ENCODE assay signal across 10 cellular contexts in the genomic region with DNA sequence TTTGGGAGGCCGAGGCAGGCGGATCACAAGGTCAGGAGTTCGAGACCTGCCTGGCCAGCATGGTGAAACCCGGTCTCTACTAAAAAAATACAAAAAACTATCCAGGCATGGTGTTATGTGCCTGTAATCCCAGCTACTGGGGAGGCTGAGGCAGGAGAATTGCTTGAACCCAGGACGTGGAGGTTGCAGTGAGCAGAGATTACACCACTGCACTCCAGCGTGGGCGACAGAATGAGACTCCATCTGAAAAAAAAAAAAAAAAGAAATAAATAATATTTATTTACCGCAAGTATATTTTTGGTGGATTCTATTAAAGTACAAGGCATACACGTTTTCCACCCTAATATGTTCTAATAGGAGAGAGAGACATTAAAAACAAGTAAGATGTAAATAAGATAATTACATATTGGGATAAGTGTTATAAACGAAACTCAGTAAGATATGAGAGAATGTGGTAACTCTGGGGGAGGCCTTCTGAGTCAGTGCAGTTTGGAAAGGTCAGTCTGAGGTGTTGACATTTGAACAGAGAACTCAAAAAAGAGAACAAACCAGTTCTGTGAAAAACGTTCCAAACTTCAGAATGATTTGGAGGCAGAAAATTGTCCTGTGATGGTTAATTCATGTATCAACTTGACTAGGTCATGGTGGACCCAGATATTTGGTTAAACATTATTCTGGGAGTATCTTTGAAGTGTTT. TPM values are rescaled to one million over a fixed set of nuclear protein-coding genes. Genes with fewer than 3 reads are reported as not detected.
DNase-seq lines count a peak whose midpoint lies in the region; ATAC-seq and TF ChIP-seq lines count a peak whose summit lies in the region.
"Had no signal": no experiment of that assay in that cellular context is flagged by ENCODE, and none has a peak within 500 bp of the region (broad histone marks: within the 10 kb centered on the region; RNA-seq: fewer than 3 reads in every experiment).

No MANE protein-coding gene starts in this region.

- TF ChIP-seq CTCF in epithelial cell of esophagus (IDR thresholded peaks at IDR 0.05; ENCODE audit: insufficient read depth, low read depth, low read length, missing control alignments): no peak

- no peaks in the 10 kb centered on the region for H3K4me1 ChIP-seq in CD8-positive, alpha-beta memory T cell (ENCODE audit: insufficient read depth, low read length)
- H3K4me1 ChIP-seq: parathyroid adenoma had no signal

- no peak for TF ChIP-seq RAD21 in Ishikawa (IDR thresholded peaks at IDR 0.05; ENCODE audit: low read depth)

- no peaks in the 10 kb centered on the region for H3K27me3 Mint-ChIP-seq in CD8-positive, alpha-beta memory T cell

- H3K36me3 Mint-ChIP-seq in CD8-positive, alpha-beta memory T cell: no peaks in the 10 kb centered on the region

- no peak for TF ChIP-seq EP300 in Ishikawa (IDR thresholded peaks at IDR 0.05; ENCODE audit: borderline replicate concordance)

- CTCF ChIA-PET in CD8-positive, alpha-beta memory T cell (lab: Charles Lee): no interaction called here

- H3K27me3 ChIP-seq in CD8-positive, alpha-beta memory T cell (ENCODE audit: insufficient read depth, low read length, poor library complexity, severe bottlenecking): no peaks in the 10 kb centered on the region

- peaks cover 8 to 25% (median 25%) of the 10 kb centered on the region in 3 donors for H3K4me1 Mint-ChIP-seq in CD8-positive, alpha-beta memory T cell

- H3K4me3 Mint-ChIP-seq in CD8-positive, alpha-beta memory T cell: no peak overlapping the region

- no peak for TF ChIP-seq POLR2A in erythroblast (IDR thresholded peaks at IDR 0.05; ENCODE audit: low read length)

- POLR2A ChIA-PET in CD8-positive, alpha-beta memory T cell (lab: Charles Lee): no interaction called here

- H3K4me3 ChIP-seq in epithelial cell of esophagus (ENCODE audit: low read length): no peak overlapping the region
- H3K4me3 ChIP-seq in CD8-positive, alpha-beta memory T cell (ENCODE audit: low read length): no peak overlapping the region

- peak; percentile 78 for DNase-seq in AML-193 (lab: John Stamatoyannopoulos, UW)
- peak; percentile 92 for DNase-seq in epithelial cell of esophagus (ENCODE audit: low read depth)
- no peak for DNase-seq in CD8-positive, alpha-beta memory T cell
- no peak for DNase-seq in erythroblast (lab: John Stamatoyannopoulos, UW)
- DNase-seq in substantia nigra (lab: John Stamatoyannopoulos, UW): no peak
- DNase-seq: DMS79 had no signal

- H3K27ac Mint-ChIP-seq in CD8-positive, alpha-beta memory T cell: peak overlapping the region in 2 of 8 donors; percentile 35 to 65

- no peak overlapping the region for H3K27ac ChIP-seq in CD8-positive, alpha-beta memory T cell (ENCODE audit: low read depth, low read length)
- no peak overlapping the region for H3K27ac ChIP-seq in substantia nigra (ENCODE audit: low read depth, low read length, poor library complexity, severe bottlenecking)
- H3K27ac ChIP-seq: parathyroid adenoma had no signal

- ATAC-seq in GM19351 (IDR thresholded peaks at IDR 0.05; ENCODE audit: unreplicated experiment) (peak; percentile 29), HG02970 (IDR thresholded peaks at IDR 0.05; ENCODE audit: low FRiP score, unreplicated experiment) (no peak)

- no peaks in the 10 kb centered on the region for H3K9me3 Mint-ChIP-seq in CD8-positive, alpha-beta memory T cell

- H3K9me3 ChIP-seq in CD8-positive, alpha-beta memory T cell (ENCODE audit: low read length): no peaks in the 10 kb centered on the region

- H3K36me3 ChIP-seq in CD8-positive, alpha-beta memory T cell (ENCODE audit: insufficient read depth, low read length): no peaks in the 10 kb centered on the region

TF ChIP-seq in Ishikawa, 13 proteins besides CTCF, POLR2A, EP300 and RAD21:
- TF ChIP-seq, protein P1, sequence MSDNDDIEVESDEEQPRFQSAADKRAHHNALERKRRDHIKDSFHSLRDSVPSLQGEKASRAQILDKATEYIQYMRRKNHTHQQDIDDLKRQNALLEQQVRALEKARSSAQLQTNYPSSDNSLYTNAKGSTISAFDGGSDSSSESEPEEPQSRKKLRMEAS (IDR thresholded peaks at IDR 0.05): no peak
- TF ChIP-seq, protein P2, sequence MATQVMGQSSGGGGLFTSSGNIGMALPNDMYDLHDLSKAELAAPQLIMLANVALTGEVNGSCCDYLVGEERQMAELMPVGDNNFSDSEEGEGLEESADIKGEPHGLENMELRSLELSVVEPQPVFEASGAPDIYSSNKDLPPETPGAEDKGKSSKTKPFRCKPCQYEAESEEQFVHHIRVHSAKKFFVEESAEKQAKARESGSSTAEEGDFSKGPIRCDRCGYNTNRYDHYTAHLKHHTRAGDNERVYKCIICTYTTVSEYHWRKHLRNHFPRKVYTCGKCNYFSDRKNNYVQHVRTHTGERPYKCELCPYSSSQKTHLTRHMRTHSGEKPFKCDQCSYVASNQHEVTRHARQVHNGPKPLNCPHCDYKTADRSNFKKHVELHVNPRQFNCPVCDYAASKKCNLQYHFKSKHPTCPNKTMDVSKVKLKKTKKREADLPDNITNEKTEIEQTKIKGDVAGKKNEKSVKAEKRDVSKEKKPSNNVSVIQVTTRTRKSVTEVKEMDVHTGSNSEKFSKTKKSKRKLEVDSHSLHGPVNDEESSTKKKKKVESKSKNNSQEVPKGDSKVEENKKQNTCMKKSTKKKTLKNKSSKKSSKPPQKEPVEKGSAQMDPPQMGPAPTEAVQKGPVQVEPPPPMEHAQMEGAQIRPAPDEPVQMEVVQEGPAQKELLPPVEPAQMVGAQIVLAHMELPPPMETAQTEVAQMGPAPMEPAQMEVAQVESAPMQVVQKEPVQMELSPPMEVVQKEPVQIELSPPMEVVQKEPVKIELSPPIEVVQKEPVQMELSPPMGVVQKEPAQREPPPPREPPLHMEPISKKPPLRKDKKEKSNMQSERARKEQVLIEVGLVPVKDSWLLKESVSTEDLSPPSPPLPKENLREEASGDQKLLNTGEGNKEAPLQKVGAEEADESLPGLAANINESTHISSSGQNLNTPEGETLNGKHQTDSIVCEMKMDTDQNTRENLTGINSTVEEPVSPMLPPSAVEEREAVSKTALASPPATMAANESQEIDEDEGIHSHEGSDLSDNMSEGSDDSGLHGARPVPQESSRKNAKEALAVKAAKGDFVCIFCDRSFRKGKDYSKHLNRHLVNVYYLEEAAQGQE (IDR thresholded peaks at IDR 0.05; ENCODE audit: low read depth): no peak
- TF ChIP-seq, protein P3, sequence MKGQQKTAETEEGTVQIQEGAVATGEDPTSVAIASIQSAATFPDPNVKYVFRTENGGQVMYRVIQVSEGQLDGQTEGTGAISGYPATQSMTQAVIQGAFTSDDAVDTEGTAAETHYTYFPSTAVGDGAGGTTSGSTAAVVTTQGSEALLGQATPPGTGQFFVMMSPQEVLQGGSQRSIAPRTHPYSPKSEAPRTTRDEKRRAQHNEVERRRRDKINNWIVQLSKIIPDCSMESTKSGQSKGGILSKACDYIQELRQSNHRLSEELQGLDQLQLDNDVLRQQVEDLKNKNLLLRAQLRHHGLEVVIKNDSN (IDR thresholded peaks at IDR 0.05): no peak
- TF ChIP-seq FOXM1 (IDR thresholded peaks at IDR 0.05; ENCODE audit: borderline replicate concordance, low read depth) (peak; percentile 31; the same call in 1 of the 2 replicates), TAF1 (IDR thresholded peaks at IDR 0.05; ENCODE audit: low read depth) (no peak), CREB1 (IDR thresholded peaks at IDR 0.05; ENCODE audit: low read depth) (no peak), NFIC (IDR thresholded peaks at IDR 0.05) (no peak)

RNA-seq across cellular contexts. Expression of a gene that starts 8.8 kb away (rescaled TPM):
- total RNA-seq in CD8-positive, alpha-beta memory T cell: 10 to 100 TPM in 1 of 2 experiments, 1 to 10 TPM in 1; 9.2 to 10.1 TPM
- 3.3 TPM for polyA plus RNA-seq in CD8-positive, alpha-beta memory T cell

RNA-seq across cellular contexts. Expression of a gene that starts 36.1 kb away (rescaled TPM):
- total RNA-seq in CD8-positive, alpha-beta memory T cell: 100 to 1,000 TPM; 195 to 201 TPM
- polyA plus RNA-seq in CD8-positive, alpha-beta memory T cell: 27.2 TPM

Comparison
In these comparisons a context has a peak if more than half of its experiments do, and no peak if none do; other contexts are left out.
1. DNase-seq: peak in AML-193 (2 of 2) and epithelial cell of esophagus (single experiment); none in CD8-positive, alpha-beta memory T cell (0 of 5), erythroblast (0 of 2) and substantia nigra (0 of 49).